ENCODE assay signal across 6 cellular contexts in the genomic region with DNA sequence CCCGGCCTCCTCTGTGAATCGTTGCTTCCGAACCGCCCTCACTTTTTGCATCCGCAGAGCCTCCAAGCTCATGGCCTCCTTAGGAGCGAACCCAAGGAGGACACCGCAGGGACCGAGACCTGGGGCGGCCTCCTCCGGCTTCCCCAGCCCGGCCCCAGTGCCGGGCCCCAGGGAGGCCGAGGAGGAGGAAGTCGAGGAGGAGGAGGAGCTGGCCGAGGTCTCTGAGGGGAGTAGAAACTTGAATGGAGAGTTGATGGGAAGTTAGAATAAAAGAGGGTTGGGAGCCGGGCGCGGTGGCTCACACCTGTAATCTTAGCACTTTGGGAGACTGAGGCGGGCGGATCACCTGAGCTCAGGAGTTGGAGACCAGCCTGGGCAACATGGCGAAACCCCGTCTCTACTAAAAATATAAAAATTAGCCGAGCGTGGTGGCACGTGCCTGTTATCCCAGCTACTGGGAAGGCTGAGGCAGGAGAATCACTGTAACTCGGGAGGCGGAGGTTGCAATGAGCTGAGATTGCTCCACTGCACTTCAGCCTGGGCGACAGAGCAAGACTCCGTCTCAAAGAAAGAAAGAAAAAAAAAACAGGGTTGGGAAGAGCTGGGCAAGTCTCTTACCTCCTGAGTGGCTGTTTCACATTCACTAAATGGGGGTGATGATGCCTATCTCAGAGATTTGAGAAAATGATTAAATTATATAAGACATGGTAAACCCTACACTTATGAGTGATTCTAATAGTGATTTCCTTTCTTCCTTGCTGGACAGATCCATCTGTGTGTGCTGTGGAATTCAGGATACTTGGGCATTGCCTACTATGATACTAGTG. TPM values are rescaled to one million over a fixed set of nuclear protein-coding genes. Genes with fewer than 3 reads are reported as not detected.
A peak's percentile ranks its signal among the peaks of the same experiment; 100 is the strongest.
DNase-seq lines count a peak whose midpoint lies in the region; ATAC-seq and TF ChIP-seq lines count a peak whose summit lies in the region.

No MANE protein-coding gene starts in this region.

- TF ChIP-seq CTCF in ascending aorta (IDR thresholded peaks at IDR 0.05): no peak
- no peak for TF ChIP-seq CTCF in GM20000 (IDR thresholded peaks at IDR 0.05; ENCODE audit: extremely low read depth, missing control alignments)

- H3K4me1 ChIP-seq in HUES48 (ENCODE audit: control insufficient read depth, insufficient read depth, low read length): peaks cover 28% of the 10 kb centered on the region
- peaks cover 9 to 23% of the 10 kb centered on the region in 2 donors for H3K4me1 ChIP-seq in ascending aorta
- peaks cover 0 to 12% of the 10 kb centered on the region in 2 donors for H3K4me1 ChIP-seq in muscle layer of duodenum (ENCODE audit: control insufficient read depth in 1 of 2, insufficient read depth in 2 of 2, low read length in 2 of 2)

- H3K4me3 ChIP-seq in HUES48 (ENCODE audit: low read depth, low read length) (peak overlapping the region; percentile 59), ascending aorta (peak overlapping the region; percentile 61 to 73), muscle layer of duodenum (ENCODE audit: low read depth in 1 of 2, low read length in 2 of 2) (peak overlapping the region; percentile 68 to 94)

- no peaks in the 10 kb centered on the region for H3K27me3 ChIP-seq in HUES48 (ENCODE audit: control insufficient read depth, insufficient read depth, low read length)
- no peaks in the 10 kb centered on the region for H3K27me3 ChIP-seq in ascending aorta
- H3K27me3 ChIP-seq in muscle layer of duodenum (ENCODE audit: low read depth, low read length): no peaks in the 10 kb centered on the region

- H3K27ac ChIP-seq in HUES48 (ENCODE audit: low read depth, low read length): peak overlapping the region; percentile 86
- peak overlapping the region in 1 of 2 donors; percentile 19 for H3K27ac ChIP-seq in ascending aorta
- peak overlapping the region; percentile 84 for H3K27ac ChIP-seq in muscle layer of duodenum (ENCODE audit: low read length)

- peaks cover 11% of the 10 kb centered on the region for H3K36me3 ChIP-seq in HUES48 (ENCODE audit: control insufficient read depth, insufficient read depth, low read length)
- no peaks in the 10 kb centered on the region for H3K36me3 ChIP-seq in ascending aorta
- H3K36me3 ChIP-seq in muscle layer of duodenum (ENCODE audit: control insufficient read depth in 1 of 2, insufficient read depth in 2 of 2, low read length in 2 of 2): peaks cover 0 to 10% of the 10 kb centered on the region in 2 donors

- intact Hi-C loops in ascending aorta (cut with DNase I): no loop called here

- no peak for DNase-seq in ascending aorta (ENCODE audit: low spot score in 2 of 2)
- no peak for DNase-seq in epidermal melanocyte (ENCODE audit: insufficient read length, low spot score)
- DNase-seq in GM20000 (ENCODE audit: low spot score): no peak

- ATAC-seq in HG03521 (IDR thresholded peaks at IDR 0.05; ENCODE audit: unreplicated experiment): no peak

- H3K9me3 ChIP-seq in HUES48 (ENCODE audit: control insufficient read depth, insufficient read depth, low read length): no peaks in the 10 kb centered on the region
- H3K9me3 ChIP-seq in ascending aorta: no peaks in the 10 kb centered on the region
- H3K9me3 ChIP-seq in muscle layer of duodenum (ENCODE audit: control insufficient read depth in 1 of 2, low read length in 2 of 2): no peaks in the 10 kb centered on the region

- H3K9ac ChIP-seq in HUES48 (ENCODE audit: low read depth, low read length): peak overlapping the region; percentile 97

RNA-seq across cellular contexts. Expression of gene MSH5, which starts 0.8 kb away (rescaled TPM):
- 17.7 TPM for total RNA-seq in ascending aorta

RNA-seq across cellular contexts. Expression of gene CLIC1, which starts 4.3 kb away (rescaled TPM):
- total RNA-seq in ascending aorta: 281 TPM

RNA-seq across cellular contexts. Expression of gene DDAH2, which starts 11.5 kb away (rescaled TPM):
- 150 TPM for total RNA-seq in ascending aorta

RNA-seq across cellular contexts. Expression of gene MPIG6B, which starts 17.4 kb away (rescaled TPM):
- total RNA-seq in ascending aorta: not detected

RNA-seq across cellular contexts. Expression of gene LY6G6C, which starts 19.1 kb away (rescaled TPM):
- not detected for total RNA-seq in ascending aorta
